8 cellular contexts compared by ENCODE assay signal in the genomic region with DNA sequence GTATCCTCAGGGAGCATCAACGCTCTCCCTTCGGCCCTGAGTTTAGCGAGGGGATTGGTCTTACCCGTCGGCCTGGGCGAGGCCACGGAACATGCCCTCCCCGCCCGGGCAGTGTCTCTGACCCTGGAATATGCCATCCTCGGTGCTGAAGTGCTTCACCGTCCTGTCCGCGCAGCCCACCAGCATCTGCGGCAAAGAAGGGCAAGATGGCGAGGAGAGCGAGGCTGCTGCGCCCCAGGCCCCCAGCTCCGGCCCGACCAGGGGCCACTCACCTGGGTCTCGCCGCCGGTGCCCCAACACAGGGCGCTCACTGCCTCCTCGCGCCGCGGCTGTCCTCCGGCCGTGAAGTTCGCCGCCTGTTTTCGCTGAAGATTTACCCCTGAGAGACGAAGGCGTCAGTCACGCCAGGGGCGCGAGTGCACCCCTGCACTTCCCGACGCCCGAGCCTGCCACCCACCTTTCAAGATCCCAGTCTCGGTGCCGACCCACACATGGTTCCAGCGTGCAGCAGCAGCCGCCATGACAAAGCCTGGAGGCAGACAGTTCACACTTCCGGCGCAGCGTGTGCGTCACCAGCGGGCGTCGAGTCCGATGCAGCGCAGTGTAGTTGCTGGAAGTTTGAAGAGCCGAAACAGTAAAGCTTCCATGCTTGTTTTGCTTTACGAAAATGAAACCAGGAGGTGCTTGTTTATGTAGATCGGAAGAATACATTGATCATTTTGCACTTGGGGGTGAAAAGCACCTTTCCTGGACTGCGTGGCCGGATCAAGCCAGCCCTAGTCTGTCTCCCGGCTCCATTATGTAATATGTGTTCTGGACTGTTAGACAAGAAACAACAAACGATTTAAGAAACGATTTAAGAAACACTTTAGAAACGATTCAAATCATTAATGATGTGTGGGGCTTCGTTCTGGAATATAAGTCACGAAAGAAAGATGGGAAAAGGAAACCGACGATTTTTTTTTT. TPM values are rescaled to one million over a fixed set of nuclear protein-coding genes. Genes with fewer than 3 reads are reported as not detected.
DNase-seq lines count a peak whose midpoint lies in the region; ATAC-seq and TF ChIP-seq lines count a peak whose summit lies in the region.

A gene (minus strand): TSS at position 541 of the 966 bp plus-strand sequence. CDS start 20 bp downstream, at position 521.

- peak within 1 kb of the TSS; percentile 96 for H3K27ac ChIP-seq in hepatocyte

- H3K9me3 ChIP-seq in hepatocyte (ENCODE audit: low read depth) = no peaks in the 10 kb centered on the region

- H3K9me2 ChIP-seq in hepatocyte (replicated peaks; ENCODE audit: insufficient read depth) = no peaks in the 10 kb centered on the region

- peak within 1 kb of the TSS; percentile 48 for H2AFZ ChIP-seq in hepatocyte

- TF ChIP-seq CTCF in astrocyte of the cerebellum (IDR thresholded peaks at IDR 0.05; ENCODE audit: low read depth, low read length, missing control alignments) (no peak), hepatocyte (IDR thresholded peaks at IDR 0.05; ENCODE audit: poor library complexity) (no peak), retinal pigment epithelial cell (conservative IDR thresholded peaks at IDR 0.05; ENCODE audit: low read depth, low read length) (no peak)

- ATAC-seq in GM18505 (IDR thresholded peaks at IDR 0.05; ENCODE audit: unreplicated experiment) (peak; percentile 52), HG02973 (IDR thresholded peaks at IDR 0.05; ENCODE audit: unreplicated experiment) (peak; percentile 41), HG02884 (IDR thresholded peaks at IDR 0.05; ENCODE audit: unreplicated experiment) (no peak)

- H3K4me1 ChIP-seq in hepatocyte (ENCODE audit: insufficient read depth) = peaks cover 9% of the 10 kb centered on the region

- peak; percentile 78 for DNase-seq in NCI-H2029 treated with DMSO at 0.1 percent for 48 hours (lab: John Stamatoyannopoulos, UW)
- peak; percentile 86 for DNase-seq in T-helper 22 cell (ENCODE audit: low read depth)
- peak; percentile 83 for DNase-seq in astrocyte of the cerebellum (ENCODE audit: low read depth)
- peak; percentile 95 for DNase-seq in hepatocyte (ENCODE audit: low spot score)
- DNase-seq in retinal pigment epithelial cell (ENCODE audit: low read depth) = peak; percentile 75

- no peaks in the 10 kb centered on the region for H4K20me1 ChIP-seq in hepatocyte (ENCODE audit: insufficient read depth, poor library complexity, severe bottlenecking)

- H3K36me3 ChIP-seq in hepatocyte (replicated peaks; ENCODE audit: insufficient read depth, low read depth) = no peaks in the 10 kb centered on the region

- peaks cover 43% of the 10 kb centered on the region for H3K79me2 ChIP-seq in hepatocyte

- H3K27me3 ChIP-seq in hepatocyte = no peaks in the 10 kb centered on the region

- H3K4me3 ChIP-seq in astrocyte of the cerebellum (ENCODE audit: low read depth, low read length) = peak within 1 kb of the TSS; percentile 95
- H3K4me3 ChIP-seq in hepatocyte = peak within 1 kb of the TSS; percentile 84
- H3K4me3 ChIP-seq in retinal pigment epithelial cell (ENCODE audit: low read length) = peak within 1 kb of the TSS; percentile 93

- in situ Hi-C loops in astrocyte of the cerebellum (cut with HindIII; ENCODE audit: low sequenced_read_pairs) = no loop called here

- under 1% methylated on average over 65 of the region's 66 CpGs for WGBS in hepatocyte (ENCODE audit: low lambda C conversion rate, missing lambda C conversion rate)

- peak; percentile 91 for TF ChIP-seq POLR2A in GM18505 (IDR thresholded peaks at IDR 0.05; ENCODE audit: borderline replicate concordance, extremely low read depth, insufficient read depth, insufficient read length)

- H3K4me2 ChIP-seq in hepatocyte = peak within 1 kb of the TSS; percentile 82

RNA-seq across cellular contexts. Expression of the gene that starts here (rescaled TPM):
- total RNA-seq in hepatocyte = 28.0 and 30.9 TPM in 2 replicates
- polyA plus RNA-seq in hepatocyte = 28.9 and 34.1 TPM in 2 replicates
